ENCODE assay signal across 8 cellular contexts in the genomic region with DNA sequence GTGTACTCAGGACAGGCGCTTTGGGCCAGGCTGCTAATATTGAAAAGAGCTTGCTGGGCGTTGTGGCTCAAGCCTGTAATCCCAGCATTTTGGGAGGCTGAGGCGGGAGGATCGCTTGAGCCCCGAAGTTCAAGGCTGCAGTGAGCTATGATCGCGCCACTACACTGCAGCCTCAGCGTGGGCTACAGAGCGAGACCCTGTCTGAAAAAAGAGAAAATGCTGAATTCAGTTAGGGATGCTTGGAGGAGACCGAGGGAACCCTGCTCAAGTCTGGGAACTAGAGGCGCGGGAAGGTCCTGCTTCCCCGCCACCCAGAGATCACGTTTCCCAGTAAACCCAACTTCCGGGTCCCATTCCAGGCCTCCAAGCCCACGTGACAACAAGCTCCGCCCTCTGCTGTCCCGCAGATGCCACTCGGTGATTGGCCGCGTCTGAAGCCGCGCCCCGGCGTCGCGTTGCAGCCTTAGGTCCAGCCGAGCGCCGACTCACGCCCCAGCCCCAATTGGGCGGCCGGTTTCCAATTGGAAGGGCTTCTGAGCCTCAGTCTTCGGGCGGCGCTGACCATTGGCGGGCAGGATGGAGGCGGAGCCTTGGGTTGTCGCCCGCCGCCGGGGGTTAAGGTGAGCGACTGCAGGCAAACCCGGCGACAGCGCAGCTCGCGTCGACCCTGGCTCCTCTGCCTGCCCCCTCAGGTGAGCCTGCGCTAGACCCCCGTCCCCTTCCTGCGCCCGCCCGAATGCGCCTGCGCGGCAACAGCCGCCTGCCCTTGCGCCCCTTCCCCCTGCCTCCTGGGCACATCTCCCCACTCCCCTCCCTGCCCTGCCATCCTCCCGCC.
DNase-seq lines count a peak whose midpoint lies in the region; ATAC-seq and TF ChIP-seq lines count a peak whose summit lies in the region.

A gene with protein sequence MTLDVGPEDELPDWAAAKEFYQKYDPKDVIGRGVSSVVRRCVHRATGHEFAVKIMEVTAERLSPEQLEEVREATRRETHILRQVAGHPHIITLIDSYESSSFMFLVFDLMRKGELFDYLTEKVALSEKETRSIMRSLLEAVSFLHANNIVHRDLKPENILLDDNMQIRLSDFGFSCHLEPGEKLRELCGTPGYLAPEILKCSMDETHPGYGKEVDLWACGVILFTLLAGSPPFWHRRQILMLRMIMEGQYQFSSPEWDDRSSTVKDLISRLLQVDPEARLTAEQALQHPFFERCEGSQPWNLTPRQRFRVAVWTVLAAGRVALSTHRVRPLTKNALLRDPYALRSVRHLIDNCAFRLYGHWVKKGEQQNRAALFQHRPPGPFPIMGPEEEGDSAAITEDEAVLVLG (plus strand): TSS at position 627 of the 835 bp plus-strand sequence. CDS start 396 bp downstream, outside the sequence.

- H3K9me3 Mint-ChIP-seq in activated naive CD4-positive, alpha-beta T cell treated with anti-CD3 and anti-CD28 coated beads, Interleukin-2, amount 50 U/mL, for 24 hours: no peaks in the 10 kb centered on the region

- no peaks in the 10 kb centered on the region for H3K27me3 ChIP-seq in GM06990 (replicated peaks; ENCODE audit: control insufficient read depth, insufficient read depth, low read length)

- DNase-seq in GM06990 (ENCODE audit: extremely low read depth, insufficient read length): peak; percentile 99
- peak; percentile 98 for DNase-seq in NCI-H1092 (lab: John Stamatoyannopoulos, UW)
- DNase-seq in germinal center (ENCODE audit: low spot score): peak; percentile 98
- DNase-seq in non-pigmented ciliary epithelial cell (ENCODE audit: low read depth): peak; percentile 94
- DNase-seq in superior temporal gyrus (ENCODE audit: extremely low spot score): peak; percentile 99

- ATAC-seq in HG02588 (IDR thresholded peaks at IDR 0.05; ENCODE audit: unreplicated experiment) (peak; percentile 91), SK-N-SH treated with all-trans-retinoic acid at 6 μM for 48 hours (peak; percentile 98)

- H3K4me3 Mint-ChIP-seq in activated naive CD4-positive, alpha-beta T cell treated with anti-CD3 and anti-CD28 coated beads, Interleukin-2, amount 50 U/mL, for 24 hours: peak within 1 kb of the TSS; percentile 86

- H3K36me3 Mint-ChIP-seq in activated naive CD4-positive, alpha-beta T cell treated with anti-CD3 and anti-CD28 coated beads, Interleukin-2, amount 50 U/mL, for 24 hours: no peaks in the 10 kb centered on the region

- no peak for TF ChIP-seq CTCF in GM06990 (IDR thresholded peaks at IDR 0.05; ENCODE audit: insufficient read depth, low read length, poor library complexity, severe bottlenecking)

- H3K36me3 ChIP-seq in GM06990 (ENCODE audit: control insufficient read depth, insufficient read depth, low read length): peaks cover 18% of the 10 kb centered on the region

- peaks cover 18% of the 10 kb centered on the region for H3K4me1 Mint-ChIP-seq in activated naive CD4-positive, alpha-beta T cell treated with anti-CD3 and anti-CD28 coated beads, Interleukin-2, amount 50 U/mL, for 24 hours

- peak within 1 kb of the TSS; percentile 80 for H3K27ac Mint-ChIP-seq in activated naive CD4-positive, alpha-beta T cell treated with anti-CD3 and anti-CD28 coated beads, Interleukin-2, amount 50 U/mL, for 24 hours

- peak within 1 kb of the TSS; percentile 98 for H3K4me3 ChIP-seq in GM06990 (replicated peaks; ENCODE audit: low read depth, low read length)

- H3K27me3 Mint-ChIP-seq in activated naive CD4-positive, alpha-beta T cell treated with anti-CD3 and anti-CD28 coated beads, Interleukin-2, amount 50 U/mL, for 24 hours: no peaks in the 10 kb centered on the region

TF ChIP-seq in SK-N-SH treated with all-trans-retinoic acid at 6 μM for 48 hours, 23 proteins besides CTCF, POLR2A, EP300 and RAD21:
- TF ChIP-seq GLIS3 (CRISPR knock-in tag; IDR thresholded peaks at IDR 0.05): 0 out of 2 replicates have a peak, but pooled peaks have one; percentile 25
- TF ChIP-seq SNAI2 (CRISPR knock-in tag; IDR thresholded peaks at IDR 0.05): no peak
TF ChIP-seq in SK-N-SH treated with all-trans-retinoic acid at 6 μM for 48 hours: peak in this region for 1.

Comparison
In these comparisons a context has a peak if more than half of its experiments do, and no peak if none do; other contexts are left out.
1. Peak in every context shown above with its lines: DNase-seq, ATAC-seq and H3K4me3 ChIP-seq.